ENCODE assay signal across 37 cellular contexts in genomic region chr19:18955042-18955441, GRCh38. TPM values are rescaled to one million over a fixed set of nuclear protein-coding genes. Genes with fewer than 3 reads are reported as not detected.
"Had no signal": no experiment of that assay in that cellular context is flagged by ENCODE, and none has a peak within 500 bp of the region (broad histone marks: within the 10 kb centered on the region; RNA-seq: fewer than 3 reads in every experiment).

No MANE protein-coding gene starts in this region.

- H3K4me3 Mint-ChIP-seq: activated CD4-positive, alpha-beta memory T cell treated with anti-CD3 and anti-CD28 coated beads for 36 hours; activated CD4-positive, alpha-beta T cell treated with anti-CD3 and anti-CD28 coated beads for 36 hours; activated CD4-positive, alpha-beta T cell treated with anti-CD3 and anti-CD28 coated beads, Interleukin-2, amount 10 ng/mL, durations not matched to agents 7 days and 5 days; activated CD8-positive, alpha-beta T cell treated with anti-CD3 and anti-CD28 coated beads for 36 hours; activated naive CD4-positive, alpha-beta T cell treated with anti-CD3 and anti-CD28 coated beads for 36 hours; activated naive CD8-positive, alpha-beta T cell treated with anti-CD3 and anti-CD28 coated beads for 36 hours; activated T-cell treated with anti-CD3 and anti-CD28 coated beads, Interleukin-2, amount 50 U/mL, for 4 hours; activated T-cell treated with anti-CD3 and anti-CD28 coated beads, Interleukin-2, amount 50 U/mL, for 72 hours; activated T-helper 1 cell treated with anti-CD3 and anti-CD28 coated beads, Interleukin-12 subunit alpha, Interleukin-12 subunit beta, Interleukin-2, Interleukin-4 antibody, amounts not matched to agents 30 ng/mL and 10 ng/mL and 1 ng/mL, durations not matched to agents 14 hours and 24 hours and 36 hours; activated T-helper 17 cell treated with anti-CD3 and anti-CD28 coated beads, Interleukin-2, amount 50 U/mL, for 72 hours; brain; central memory CD8-positive, alpha-beta T cell; T-helper 1 cell treated with Interleukin-12 subunit alpha and Interleukin-12 subunit beta and Interleukin-4 antibody, amounts not matched to agents 30 μg/mL and 1 μg/mL, for 36 hours; T-helper 2 cell treated with Interferon-gamma antibody and Interleukin-4, amounts not matched to agents 5 μg/mL and 100 μg/mL, for 36 hours; WTC11 had no signal

- H3K27ac Mint-ChIP-seq: activated CD4-positive, alpha-beta memory T cell treated with anti-CD3 and anti-CD28 coated beads for 36 hours; activated CD4-positive, alpha-beta T cell treated with anti-CD3 and anti-CD28 coated beads for 36 hours; activated CD4-positive, alpha-beta T cell treated with anti-CD3 and anti-CD28 coated beads, Interleukin-2, amount 10 ng/mL, durations not matched to agents 7 days and 5 days; activated CD8-positive, alpha-beta T cell treated with anti-CD3 and anti-CD28 coated beads for 36 hours; activated naive CD4-positive, alpha-beta T cell treated with anti-CD3 and anti-CD28 coated beads for 36 hours; activated naive CD4-positive, alpha-beta T cell treated with anti-CD3 and anti-CD28 coated beads, Interleukin-2, amount 50 U/mL, for 72 hours; activated naive CD8-positive, alpha-beta T cell treated with anti-CD3 and anti-CD28 coated beads for 36 hours; activated T-cell treated with anti-CD3 and anti-CD28 coated beads, Interleukin-2, amount 50 U/mL, for 72 hours; activated T-helper 1 cell treated with anti-CD3 and anti-CD28 coated beads, Interleukin-12 subunit alpha, Interleukin-12 subunit beta, Interleukin-2, Interleukin-4 antibody, amounts not matched to agents 30 ng/mL and 10 ng/mL and 1 ng/mL, durations not matched to agents 14 hours and 24 hours and 36 hours; activated T-helper 17 cell treated with anti-CD3 and anti-CD28 coated beads, Interleukin-2, amount 50 U/mL, for 72 hours; brain; T-helper 1 cell treated with Interleukin-12 subunit alpha and Interleukin-12 subunit beta and Interleukin-4 antibody, amounts not matched to agents 30 μg/mL and 1 μg/mL, for 36 hours; T-helper 2 cell treated with Interferon-gamma antibody and Interleukin-4, amounts not matched to agents 5 μg/mL and 100 μg/mL, for 36 hours; WTC11 had no signal

- H3K9me3 Mint-ChIP-seq: activated CD4-positive, alpha-beta memory T cell treated with anti-CD3 and anti-CD28 coated beads for 36 hours; activated naive CD4-positive, alpha-beta T cell treated with anti-CD3 and anti-CD28 coated beads for 36 hours; activated naive CD8-positive, alpha-beta T cell treated with anti-CD3 and anti-CD28 coated beads for 36 hours; activated T-helper 1 cell treated with anti-CD3 and anti-CD28 coated beads, Interleukin-12 subunit alpha, Interleukin-12 subunit beta, Interleukin-2, Interleukin-4 antibody, amounts not matched to agents 30 ng/mL and 10 ng/mL and 1 ng/mL, durations not matched to agents 14 hours and 24 hours and 36 hours; activated T-helper 17 cell treated with anti-CD3 and anti-CD28 coated beads, Interleukin-2, amount 50 U/mL, for 72 hours; central memory CD8-positive, alpha-beta T cell had no signal

- H3K4me3 ChIP-seq: adrenal gland, ascending aorta, cardiac muscle cell had no signal

- H3K36me3 Mint-ChIP-seq: activated CD4-positive, alpha-beta memory T cell treated with anti-CD3 and anti-CD28 coated beads for 36 hours; activated naive CD4-positive, alpha-beta T cell treated with anti-CD3 and anti-CD28 coated beads, Interleukin-2, amount 50 U/mL, for 72 hours; activated naive CD8-positive, alpha-beta T cell treated with anti-CD3 and anti-CD28 coated beads for 36 hours; brain; WTC11 had no signal

- H3K9me3 ChIP-seq: adrenal gland, ascending aorta had no signal

- H3K4me1 Mint-ChIP-seq: activated CD4-positive, alpha-beta T cell treated with anti-CD3 and anti-CD28 coated beads for 36 hours; activated CD4-positive, alpha-beta T cell treated with anti-CD3 and anti-CD28 coated beads, Interleukin-2, amount 10 ng/mL, durations not matched to agents 7 days and 5 days; activated naive CD8-positive, alpha-beta T cell treated with anti-CD3 and anti-CD28 coated beads for 36 hours; activated T-helper 17 cell treated with anti-CD3 and anti-CD28 coated beads, Interleukin-2, amount 50 U/mL, for 72 hours; brain; central memory CD8-positive, alpha-beta T cell; WTC11 had no signal

- H3K4me1 ChIP-seq: adrenal gland, ascending aorta had no signal

- H3K27me3 Mint-ChIP-seq: activated CD4-positive, alpha-beta memory T cell treated with anti-CD3 and anti-CD28 coated beads for 36 hours; activated CD4-positive, alpha-beta T cell treated with anti-CD3 and anti-CD28 coated beads for 36 hours; activated CD8-positive, alpha-beta T cell treated with anti-CD3 and anti-CD28 coated beads for 36 hours; activated naive CD8-positive, alpha-beta T cell treated with anti-CD3 and anti-CD28 coated beads for 36 hours; activated T-helper 17 cell treated with anti-CD3 and anti-CD28 coated beads, Interleukin-2, amount 50 U/mL, for 72 hours; central memory CD8-positive, alpha-beta T cell had no signal

- H3K36me3 ChIP-seq: adrenal gland, ascending aorta, cardiac muscle cell, WERI-Rb-1 had no signal

- H3K27ac ChIP-seq: adrenal gland, ascending aorta, cardiac muscle cell, WERI-Rb-1 had no signal

- DNase-seq: activated CD4-positive, alpha-beta memory T cell treated with anti-CD3 and anti-CD28 coated beads for 36 hours; activated CD4-positive, alpha-beta T cell treated with anti-CD3 and anti-CD28 coated beads for 1 hour; activated CD4-positive, alpha-beta T cell treated with anti-CD3 and anti-CD28 coated beads for 36 hours; activated CD4-positive, alpha-beta T cell treated with anti-CD3 and anti-CD28 coated beads for 48 hours; activated CD4-positive, alpha-beta T cell treated with anti-CD3 and anti-CD28 coated beads, Interleukin-2, amount 10 ng/mL, durations not matched to agents 7 days and 5 days; activated CD4-positive, CD25-positive, alpha-beta regulatory T cell; activated CD8-positive, alpha-beta memory T cell treated with anti-CD3 and anti-CD28 coated beads, Interleukin-2, amount 50 U/mL, for 4 hours; activated CD8-positive, alpha-beta T cell treated with anti-CD3 and anti-CD28 coated beads for 36 hours; activated effector memory CD4-positive, alpha-beta T cell treated with anti-CD3 and anti-CD28 coated beads, Interleukin-2, amount 50 U/mL, for 16 hours; activated gamma-delta T cell treated with Interleukin-2 at 50 U/mL for 16 hours; activated naive CD4-positive, alpha-beta T cell; activated naive CD4-positive, alpha-beta T cell treated with anti-CD3 and anti-CD28 coated beads for 36 hours; activated naive CD4-positive, alpha-beta T cell treated with anti-CD3 and anti-CD28 coated beads, Interleukin-2, amount 50 U/mL, for 16 hours; activated naive CD8-positive, alpha-beta T cell treated with anti-CD3 and anti-CD28 coated beads for 36 hours; activated T-cell treated with anti-CD3 and anti-CD28 coated beads for 4 hours; activated T-cell treated with anti-CD3 and anti-CD28 coated beads, Interleukin-2, amount 50 U/mL, for 1 hour; activated T-cell treated with anti-CD3 and anti-CD28 coated beads, Interleukin-2, amount 50 U/mL, for 4 hours; activated T-cell treated with anti-CD3 and anti-CD28 coated beads, Interleukin-2, amount 50 U/mL, for 72 hours; adrenal gland; amniotic stem cell; anterior cingulate cortex; caudate nucleus; cerebellar nuclear complex; T-helper 1 cell; T-helper 2 cell; T-helper 9 cell; WERI-Rb-1 had no signal

- H3K27me3 ChIP-seq: adrenal gland, ascending aorta, cardiac muscle cell had no signal

RNA-seq across cellular contexts. Expression of gene HOMER3, which starts 14.0 kb away (rescaled TPM):
- total RNA-seq: activated CD4-positive, alpha-beta T cell treated with anti-CD3 and anti-CD28 coated beads, Interleukin-2, amount 10 ng/mL, durations not matched to agents 7 days and 5 days; activated naive CD4-positive, alpha-beta T cell treated with anti-CD3 and anti-CD28 coated beads for 36 hours; activated naive CD8-positive, alpha-beta T cell treated with anti-CD3 and anti-CD28 coated beads for 36 hours had no signal

RNA-seq across cellular contexts. Expression of gene CERS1, which starts 59.1 kb away (rescaled TPM):
- total RNA-seq: activated CD4-positive, alpha-beta memory T cell treated with anti-CD3 and anti-CD28 coated beads for 36 hours; activated CD4-positive, alpha-beta T cell treated with anti-CD3 and anti-CD28 coated beads, Interleukin-2, amount 10 ng/mL, durations not matched to agents 7 days and 5 days; activated naive CD4-positive, alpha-beta T cell treated with anti-CD3 and anti-CD28 coated beads for 36 hours; activated T-cell treated with anti-CD3 and anti-CD28 coated beads, Interleukin-2, amount 50 U/mL, for 72 hours; activated T-helper 1 cell treated with anti-CD3 and anti-CD28 coated beads, Interleukin-12 subunit alpha, Interleukin-12 subunit beta, Interleukin-2, Interleukin-4 antibody, amounts not matched to agents 30 ng/mL and 10 ng/mL and 1 ng/mL, durations not matched to agents 14 hours and 24 hours and 36 hours; activated T-helper 17 cell treated with anti-CD3 and anti-CD28 coated beads, Interleukin-2, amount 50 U/mL, for 72 hours; ascending aorta had no signal
